Comparison of ENCODE assay signal across 8 cellular contexts in genomic region chr1:153957744-153958110, GRCh38. TPM values are rescaled to one million over a fixed set of nuclear protein-coding genes. Genes with fewer than 3 reads are reported as not detected.
DNase-seq lines count a peak whose midpoint lies in the region; ATAC-seq lines count a peak whose summit lies in the region.

No MANE protein-coding gene starts in this region.

- H3K4me1 ChIP-seq in naive thymus-derived CD4-positive, alpha-beta T cell (ENCODE audit: control insufficient read depth in 2 of 2, insufficient read depth in 2 of 2, low read length in 2 of 2): peaks cover 31 to 34% of the 10 kb centered on the region in 2 donors

- peaks cover 5 to 32% (median 9%) of the 10 kb centered on the region in 3 experiments for H3K36me3 ChIP-seq in naive thymus-derived CD4-positive, alpha-beta T cell (ENCODE audit: control insufficient read depth in 2 of 3, insufficient read depth in 3 of 3, low read length in 3 of 3)

- H3K9me3 ChIP-seq in T-helper 17 cell (ENCODE audit: control insufficient read depth, low read length, poor library complexity, severe bottlenecking): no peaks in the 10 kb centered on the region
- no peaks in the 10 kb centered on the region for H3K9me3 ChIP-seq in naive thymus-derived CD4-positive, alpha-beta T cell (ENCODE audit: control insufficient read depth in 2 of 3, low read length in 3 of 3)

- H3K4me3 ChIP-seq in naive thymus-derived CD4-positive, alpha-beta T cell (ENCODE audit: low read length): peak overlapping the region; percentile 74

- H3K36me3 Mint-ChIP-seq in T-helper 17 cell (ENCODE audit: low read depth): peaks cover 10% of the 10 kb centered on the region
- peaks cover 0 to 19% (median 6%) of the 10 kb centered on the region in 5 donors for H3K36me3 Mint-ChIP-seq in naive thymus-derived CD4-positive, alpha-beta T cell

- peak overlapping the region; percentile 96 for H3K27ac Mint-ChIP-seq in T-helper 17 cell
- H3K27ac Mint-ChIP-seq in naive thymus-derived CD4-positive, alpha-beta T cell: peak overlapping the region; percentile 89 to 98 (median 94)

- H3K27ac ChIP-seq in naive thymus-derived CD4-positive, alpha-beta T cell (ENCODE audit: low read depth, low read length): peak overlapping the region; percentile 92

- POLR2A ChIA-PET in naive thymus-derived CD4-positive, alpha-beta T cell (lab: Charles Lee): interaction anchor here (0.5 to 12.8 kb wide), 8 partner anchors 11 to 288 kb away, joined by 3 to 159 read pairs (median 23); partner anchors contain the start of genes CREB3L4, DENND4B, GATAD2B and ILF2

- H3K9me3 Mint-ChIP-seq in naive thymus-derived CD4-positive, alpha-beta T cell: no peaks in the 10 kb centered on the region

- H3K4me1 Mint-ChIP-seq in T-helper 17 cell: peaks cover 44% of the 10 kb centered on the region
- H3K4me1 Mint-ChIP-seq in naive thymus-derived CD4-positive, alpha-beta T cell: peaks cover 34 to 68% (median 66%) of the 10 kb centered on the region in 7 donors

- CTCF ChIA-PET in naive thymus-derived CD4-positive, alpha-beta T cell (lab: Charles Lee): interaction anchor here (5.5 kb wide), 1 partner anchor 12 kb away, joined by 36 read pairs; the partner anchor contains the start of gene DENND4B

- H3K27me3 Mint-ChIP-seq in T-helper 17 cell: no peaks in the 10 kb centered on the region
- H3K27me3 Mint-ChIP-seq in naive thymus-derived CD4-positive, alpha-beta T cell: no peaks in the 10 kb centered on the region

- peak; percentile 42 for DNase-seq in SIG-M5 treated with dmso at 0.1 percent for 504 hours (lab: John Stamatoyannopoulos, UW; ENCODE audit: unreplicated experiment)
- DNase-seq in SIG-M5 (lab: John Stamatoyannopoulos, UW): no peak
- DNase-seq in T-helper 17 cell: peak in 2 of 3 donors; percentile 32 to 36
- peak; percentile 38 for DNase-seq in effector CD8-positive, alpha-beta T cell (lab: John Stamatoyannopoulos, UW)
- DNase-seq in naive thymus-derived CD4-positive, alpha-beta T cell: peak in 3 of 9 donors; percentile 34 to 58 (median 42)
- no peak for DNase-seq in dedifferentiated amniotic fluid mesenchymal stem cell (ENCODE audit: extremely low spot score)

- ATAC-seq in HG02970 (IDR thresholded peaks at IDR 0.05; ENCODE audit: low FRiP score, unreplicated experiment) (peak; percentile 3), T-helper 17 cell (peak; percentile 22), HG03378 (IDR thresholded peaks at IDR 0.05; ENCODE audit: unreplicated experiment) (no peak)
- peak; percentile 8 for ATAC-seq in naive thymus-derived CD4-positive, alpha-beta T cell

- intact Hi-C loops in naive thymus-derived CD4-positive, alpha-beta T cell (cut with micrococcal nuclease): loop anchor here (1.0 to 5.0 kb wide), 16 partner anchors 10 to 1900 kb away; partner anchors contain the start of genes CREB3L4 (in 2 of the 2), DENND4B (in 2 of the 2), HAX1 (in 2 of the 2) and JTB (in 2 of the 2)

- no peaks in the 10 kb centered on the region for H3K27me3 ChIP-seq in naive thymus-derived CD4-positive, alpha-beta T cell (ENCODE audit: control insufficient read depth in 2 of 2, insufficient read depth in 2 of 2, low read length in 2 of 2)

- peak overlapping the region; percentile 97 for H3K4me3 Mint-ChIP-seq in T-helper 17 cell
- peak overlapping the region; percentile 91 to 100 (median 97) for H3K4me3 Mint-ChIP-seq in naive thymus-derived CD4-positive, alpha-beta T cell

RNA-seq across cellular contexts. Expression of gene CRTC2, which starts 0.7 kb away (rescaled TPM):
- total RNA-seq in T-helper 17 cell: 100 to 1,000 TPM; 133 to 151 TPM
- total RNA-seq in naive thymus-derived CD4-positive, alpha-beta T cell: 100 to 1,000 TPM in 4 of 5 experiments, 10 to 100 TPM in 1; 86.1 to 157 (median 119) TPM
- 10 to 100 TPM; 25.2 to 44.8 TPM for polyA plus RNA-seq in naive thymus-derived CD4-positive, alpha-beta T cell

RNA-seq across cellular contexts. Expression of gene SLC39A1, which starts 5.6 kb away (rescaled TPM):
- 10 to 100 TPM; 14.1 to 16.4 TPM for total RNA-seq in T-helper 17 cell
- total RNA-seq in naive thymus-derived CD4-positive, alpha-beta T cell: 10 to 100 TPM; 14.4 to 53.2 (median 18.7) TPM
- 10 to 100 TPM; 27.8 to 37.4 TPM for polyA plus RNA-seq in naive thymus-derived CD4-positive, alpha-beta T cell

RNA-seq across cellular contexts. Expression of gene CREB3L4, which starts 10.0 kb away (rescaled TPM):
- total RNA-seq in T-helper 17 cell: 1 to 10 TPM; 4.5 to 6.0 TPM
- 1 to 10 TPM; 4.6 to 8.4 (median 7.0) TPM for total RNA-seq in naive thymus-derived CD4-positive, alpha-beta T cell
- 1 to 10 TPM; 6.2 to 7.7 TPM for polyA plus RNA-seq in naive thymus-derived CD4-positive, alpha-beta T cell

RNA-seq across cellular contexts. Expression of gene DENND4B, which starts 11.2 kb away (rescaled TPM):
- 100 to 1,000 TPM; 120 to 157 TPM for total RNA-seq in T-helper 17 cell
- total RNA-seq in naive thymus-derived CD4-positive, alpha-beta T cell: 100 to 1,000 TPM; 148 to 223 (median 197) TPM
- 10 to 100 TPM; 12.5 to 27.0 TPM for polyA plus RNA-seq in naive thymus-derived CD4-positive, alpha-beta T cell

RNA-seq across cellular contexts. Expression of gene JTB, which starts 19.7 kb away (rescaled TPM):
- 10 to 100 TPM; 88.1 to 90.3 TPM for total RNA-seq in T-helper 17 cell
- total RNA-seq in naive thymus-derived CD4-positive, alpha-beta T cell: 100 to 1,000 TPM in 3 of 5 experiments, 10 to 100 TPM in 2; 78.4 to 134 (median 104) TPM
- polyA plus RNA-seq in naive thymus-derived CD4-positive, alpha-beta T cell: 100 to 1,000 TPM; 294 to 319 TPM

Comparison
In these comparisons a context has a peak if more than half of its experiments do, and no peak if none do; other contexts are left out.
1. DNase-seq: peak in SIG-M5 treated with dmso at 0.1 percent for 504 hours (single experiment), T-helper 17 cell (2 of 3) and effector CD8-positive, alpha-beta T cell (single experiment); none in SIG-M5 (single experiment) and dedifferentiated amniotic fluid mesenchymal stem cell (single experiment).